12 cellular contexts compared by ENCODE assay signal in the genomic region with DNA sequence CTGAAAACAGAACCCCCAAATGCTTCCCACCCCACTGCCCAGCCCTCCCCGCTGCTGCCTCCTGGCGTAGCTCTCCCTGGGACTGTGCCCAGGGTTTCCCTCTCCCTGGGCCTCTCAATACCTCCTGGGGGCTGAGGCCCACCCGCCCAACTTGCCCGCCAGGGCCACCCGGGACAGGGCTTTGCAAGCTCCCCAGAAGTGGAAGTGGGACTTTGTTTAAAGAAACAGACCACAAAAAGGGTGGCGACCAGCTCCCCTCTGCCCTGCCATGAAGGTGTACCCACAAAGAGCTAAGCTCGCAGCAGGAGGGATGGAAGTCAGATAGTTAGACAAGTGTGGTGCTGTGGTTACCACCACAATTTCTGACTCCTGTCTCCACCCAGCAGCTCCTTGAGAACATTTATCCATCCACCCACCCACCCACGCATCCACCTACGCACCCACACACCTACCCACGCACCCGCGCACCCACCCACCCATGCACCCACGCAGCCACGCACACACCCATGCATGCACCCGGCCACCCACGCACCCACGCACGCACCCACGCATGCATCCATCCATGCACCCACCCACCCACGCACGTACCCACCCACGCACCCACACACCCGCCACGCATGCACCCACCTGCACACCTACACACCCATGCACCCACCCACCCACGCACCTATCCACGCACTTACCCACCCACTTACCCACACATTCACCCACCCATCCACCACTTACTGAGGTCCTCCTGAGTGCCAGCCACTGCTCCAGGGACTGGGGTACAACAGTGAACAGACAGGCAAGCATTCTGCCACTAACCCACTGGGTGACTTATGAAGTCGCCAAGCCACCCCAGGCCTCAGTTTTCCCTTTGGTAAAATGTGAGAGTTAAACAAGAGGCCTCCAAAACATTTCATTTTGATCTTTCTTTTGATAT.
DNase-seq lines count a peak whose midpoint lies in the region; ATAC-seq and TF ChIP-seq lines count a peak whose summit lies in the region.
"Had no signal": no experiment of that assay in that cellular context is flagged by ENCODE, and none has a peak within 500 bp of the region (broad histone marks: within the 10 kb centered on the region; RNA-seq: fewer than 3 reads in every experiment).

No MANE protein-coding gene starts in this region.

- H3K36me3 Mint-ChIP-seq in activated naive CD8-positive, alpha-beta T cell treated with anti-CD3 and anti-CD28 coated beads, Interleukin-2, amount 10 ng/mL, durations not matched to agents 7 days and 5 days = no peaks in the 10 kb centered on the region
- H3K36me3 Mint-ChIP-seq: naive B cell had no signal

- H3K27me3 ChIP-seq in DND-41 (ENCODE audit: insufficient read depth, low read length, poor library complexity) = peaks cover 14% of the 10 kb centered on the region
- peaks cover 0 to 22% (median 1%) of the 10 kb centered on the region in 3 experiments for H3K27me3 ChIP-seq in neuronal stem cell (ENCODE audit: control insufficient read depth in 3 of 3, insufficient read depth in 3 of 3, low read depth in 1 of 3, low read length in 3 of 3)
- no peaks in the 10 kb centered on the region for H3K27me3 ChIP-seq in Peyer's patch
- H3K27me3 ChIP-seq: colonic mucosa had no signal

- H3K14ac ChIP-seq in neuronal stem cell (ENCODE audit: low read length) = no peak overlapping the region

- H3K27ac ChIP-seq in DND-41 (ENCODE audit: low read length) = no peak overlapping the region
- H3K27ac ChIP-seq in neuronal stem cell (replicated peaks; ENCODE audit: low read length) = no peak overlapping the region
- H3K27ac ChIP-seq in Peyer's patch = peak overlapping the region in 1 of 4 donors; percentile 21
- H3K27ac ChIP-seq: colonic mucosa had no signal

- H3K4me1 Mint-ChIP-seq in activated naive CD8-positive, alpha-beta T cell treated with anti-CD3 and anti-CD28 coated beads, Interleukin-2, amount 10 ng/mL, durations not matched to agents 7 days and 5 days = peaks cover 9% of the 10 kb centered on the region

- H3K4me3 ChIP-seq in DND-41 (ENCODE audit: low read depth in 1 of 2, low read length in 2 of 2) (no peak overlapping the region), neuronal stem cell (ENCODE audit: low read length in 2 of 2) (no peak overlapping the region), Peyer's patch (no peak overlapping the region)
- H3K4me3 ChIP-seq: colonic mucosa had no signal

- H3K36me3 ChIP-seq in DND-41 (ENCODE audit: insufficient read depth, low read length) (no peaks in the 10 kb centered on the region), neuronal stem cell (replicated peaks in 1 of 2; ENCODE audit: control insufficient read depth in 2 of 2, insufficient read depth in 2 of 2, low read length in 2 of 2) (no peaks in the 10 kb centered on the region), Peyer's patch (no peaks in the 10 kb centered on the region)
- H3K36me3 ChIP-seq: colonic mucosa had no signal

- TF ChIP-seq CTCF in DND-41 (IDR thresholded peaks at IDR 0.05; ENCODE audit: borderline replicate concordance, extremely low read depth, low read length, poor library complexity, severe bottlenecking) (no peak), Peyer's patch (IDR thresholded peaks at IDR 0.05) (no peak)

- H3K9me3 ChIP-seq in DND-41 (ENCODE audit: insufficient read depth, low read length, severe bottlenecking) = no peaks in the 10 kb centered on the region
- H3K9me3 ChIP-seq in neuronal stem cell (replicated peaks in 1 of 2; ENCODE audit: control insufficient read depth in 2 of 2, insufficient read depth in 1 of 2, low read depth in 1 of 2, low read length in 2 of 2) = peaks cover 7 to 9% of the 10 kb centered on the region in 2 donors
- H3K9me3 ChIP-seq in Peyer's patch = no peaks in the 10 kb centered on the region
- H3K9me3 ChIP-seq: colonic mucosa had no signal

- in situ Hi-C loops in ACHN (cut with HindIII; ENCODE audit: low pct_ligation_motif_present, low pct_unique_long_range_greater_than_20kb, low sequenced_read_pairs) = loop anchor here (10.0 kb wide), 1 partner anchor 52 kb away; no protein-coding TSS in a partner anchor

- no peak overlapping the region for H3K23ac ChIP-seq in neuronal stem cell (ENCODE audit: low read depth, low read length, poor library complexity)

- H3K4me1 ChIP-seq in DND-41 (ENCODE audit: insufficient read depth, low read length) = no peaks in the 10 kb centered on the region
- H3K4me1 ChIP-seq in neuronal stem cell (ENCODE audit: control insufficient read depth in 2 of 2, insufficient read depth in 1 of 2, low read depth in 1 of 2, low read length in 2 of 2) = peaks cover 18 to 23% of the 10 kb centered on the region in 2 donors
- no peaks in the 10 kb centered on the region for H3K4me1 ChIP-seq in Peyer's patch
- H3K4me1 ChIP-seq: colonic mucosa had no signal

- no peak for TF ChIP-seq POLR2A in Peyer's patch (IDR thresholded peaks at IDR 0.05)

- no peak overlapping the region for H4K91ac ChIP-seq in neuronal stem cell (ENCODE audit: low read depth, low read length, poor library complexity)

- H3K79me2 ChIP-seq in DND-41 (ENCODE audit: insufficient read depth, low read length) = no peaks in the 10 kb centered on the region

- WGBS in neuronal stem cell (ENCODE audit: extremely low coverage in 2 of 2, insufficient read length in 2 of 2, insufficient replicate concordance in 1 of 2), 2 donors = no CpG with 5 or more reads among the region's 27 CpGs

- peak overlapping the region; percentile 62 for H2BK5ac ChIP-seq in neuronal stem cell (ENCODE audit: low read length)

- POLR2A ChIA-PET in activated naive CD8-positive, alpha-beta T cell treated with anti-CD3 and anti-CD28 coated beads, Interleukin-2, amount 10 ng/mL, durations not matched to agents 7 days and 5 days (lab: Charles Lee) = interaction anchor here (1.0 kb wide), 1 partner anchor 11 kb away, joined by 3 read pairs; no protein-coding TSS in a partner anchor

- peak overlapping the region; percentile 16 for H3K4me3 Mint-ChIP-seq in activated naive CD8-positive, alpha-beta T cell treated with anti-CD3 and anti-CD28 coated beads, Interleukin-2, amount 10 ng/mL, durations not matched to agents 7 days and 5 days
- H3K4me3 Mint-ChIP-seq: naive B cell had no signal

- H2BK120ac ChIP-seq in neuronal stem cell (ENCODE audit: low read depth, low read length) = peak overlapping the region; percentile 58

- H3K27me3 Mint-ChIP-seq in activated naive CD8-positive, alpha-beta T cell treated with anti-CD3 and anti-CD28 coated beads, Interleukin-2, amount 10 ng/mL, durations not matched to agents 7 days and 5 days = peaks cover 6% of the 10 kb centered on the region

- H2AK5ac ChIP-seq in neuronal stem cell (ENCODE audit: low read depth, low read length) = peak overlapping the region; percentile 42

- H2BK15ac ChIP-seq in neuronal stem cell (ENCODE audit: low read length) = no peak overlapping the region

- H4K8ac ChIP-seq in neuronal stem cell (ENCODE audit: low read depth, low read length) = no peak overlapping the region

- DNase-seq in DND-41 (peak; percentile 54), MV-4-11 (lab: John Stamatoyannopoulos, UW) (peak; percentile 49), neuronal stem cell (ENCODE audit: low spot score) (no peak), ACHN (no peak), Peyer's patch (no peak), retina (no peak)
- DNase-seq in activated naive CD8-positive, alpha-beta T cell treated with anti-CD3 and anti-CD28 coated beads, Interleukin-2, amount 10 ng/mL, durations not matched to agents 7 days and 5 days = peak; percentile 47
- DNase-seq: colonic mucosa; naive B cell; small intestine; stimulated activated CD8-positive, alpha-beta memory T cell treated with anti-CD3 and anti-CD28 coated beads, Interleukin-4, amount 100 ng/mL, for 48 hours had no signal

- H4K20me1 ChIP-seq in DND-41 (ENCODE audit: insufficient read depth, low read length) = no peaks in the 10 kb centered on the region

- H3K4ac ChIP-seq in neuronal stem cell (ENCODE audit: low read length) = no peak overlapping the region

- ATAC-seq in DND-41 (ENCODE audit: insufficient read depth, low read depth) (peak; percentile 76), GM21619 (IDR thresholded peaks at IDR 0.05; ENCODE audit: unreplicated experiment) (no peak)
- peak; percentile 68 for ATAC-seq in activated naive CD8-positive, alpha-beta T cell treated with anti-CD3 and anti-CD28 coated beads, Interleukin-2, amount 10 ng/mL, durations not matched to agents 7 days and 5 days (ENCODE audit: low read depth)

- H3K18ac ChIP-seq in neuronal stem cell (ENCODE audit: low read length) = no peak overlapping the region

- H3K4me2 ChIP-seq in DND-41 (ENCODE audit: insufficient read depth, low read length) (no peak overlapping the region), neuronal stem cell (ENCODE audit: insufficient read depth, low read length, poor library complexity, severe bottlenecking) (no peak overlapping the region)

- H2BK12ac ChIP-seq in neuronal stem cell (ENCODE audit: low read length) = peak overlapping the region; percentile 85

- H3K79me1 ChIP-seq in neuronal stem cell (ENCODE audit: low read depth, low read length) = no peaks in the 10 kb centered on the region

- H3K27ac Mint-ChIP-seq in activated naive CD8-positive, alpha-beta T cell treated with anti-CD3 and anti-CD28 coated beads, Interleukin-2, amount 10 ng/mL, durations not matched to agents 7 days and 5 days = no peak overlapping the region
- H3K27ac Mint-ChIP-seq: naive B cell had no signal

- H2AFZ ChIP-seq in DND-41 (ENCODE audit: low read depth, low read length) = no peak overlapping the region
- no peak overlapping the region for H2AFZ ChIP-seq in neuronal stem cell (ENCODE audit: low read length)

- no peak overlapping the region for H3K9ac ChIP-seq in DND-41 (ENCODE audit: low read depth, low read length)
- H3K9ac ChIP-seq in neuronal stem cell (ENCODE audit: low read depth, low read length, poor library complexity) = peak overlapping the region; percentile 36

- H3K9me3 Mint-ChIP-seq in activated naive CD8-positive, alpha-beta T cell treated with anti-CD3 and anti-CD28 coated beads, Interleukin-2, amount 10 ng/mL, durations not matched to agents 7 days and 5 days = no peaks in the 10 kb centered on the region

Comparison
In these comparisons a context has a peak if more than half of its experiments do, and no peak if none do; other contexts are left out.
1. DNase-seq: peak in DND-41 (single experiment), MV-4-11 (single experiment) and activated naive CD8-positive, alpha-beta T cell treated with anti-CD3 and anti-CD28 coated beads, Interleukin-2, amount 10 ng/mL, durations not matched to agents 7 days and 5 days (single experiment); none in neuronal stem cell (single experiment), ACHN (single experiment), Peyer's patch (0 of 3) and retina (single experiment).